In genomic region chr2:13114391-13114790, GRCh38 we compare ENCODE assay signal across 11 cellular contexts.
A peak's percentile ranks its signal among the peaks of the same experiment; 100 is the strongest.
DNase-seq lines count a peak whose midpoint lies in the region; ATAC-seq and TF ChIP-seq lines count a peak whose summit lies in the region.
"Had no signal": no experiment of that assay in that cellular context is flagged by ENCODE, and none has a peak within 500 bp of the region (broad histone marks: within the 10 kb centered on the region; RNA-seq: fewer than 3 reads in every experiment).

No MANE protein-coding gene starts in this region.

- no peak for ATAC-seq in GM23338
- peak; percentile 45 for ATAC-seq in esophagus mucosa
- ATAC-seq in HG02885 (IDR thresholded peaks at IDR 0.05; ENCODE audit: poor library complexity, unreplicated experiment), result no peak
- no peak for ATAC-seq in HG02973 (IDR thresholded peaks at IDR 0.05; ENCODE audit: unreplicated experiment)

- H3K27me3 ChIP-seq in GM23338 (ENCODE audit: insufficient read depth), result no peaks in the 10 kb centered on the region
- H3K27me3 ChIP-seq: Peyer's patch had no signal

- H3K4me3 Mint-ChIP-seq in GM23338, result no peak overlapping the region

- H3K4me1 ChIP-seq in GM23338 (ENCODE audit: insufficient read depth), result no peaks in the 10 kb centered on the region
- H3K4me1 ChIP-seq: Peyer's patch had no signal

- no peaks in the 10 kb centered on the region; the same call in 1 of the 2 replicates for H3K9me2 ChIP-seq in GM23338 (ENCODE audit: insufficient read depth)

- DNase-seq in GM23338 (ENCODE audit: low spot score), result no peak
- DNase-seq in SHP77 treated with DMSO at 0.1 percent for 48 hours (lab: John Stamatoyannopoulos, UW), result peak; percentile 48
- peak; percentile 91 for DNase-seq in retinal pigment epithelial cell (ENCODE audit: low read depth)
- DNase-seq in NCI-H2081 (lab: John Stamatoyannopoulos, UW), result no peak
- DNase-seq: head of caudate nucleus, NCI-H1436 treated with DMSO at 0.1 percent for 48 hours, Peyer's patch had no signal

- no peaks in the 10 kb centered on the region for H3K36me3 ChIP-seq in GM23338 (ENCODE audit: insufficient read depth)
- H3K36me3 ChIP-seq: Peyer's patch had no signal

- no peak overlapping the region for H3K4me2 ChIP-seq in GM23338

- H2AFZ ChIP-seq in GM23338, result peak overlapping the region; percentile 7; the same call in 1 of the 2 replicates

- no peaks in the 10 kb centered on the region for H4K20me1 ChIP-seq in GM23338 (replicated peaks; ENCODE audit: insufficient read depth)

- peak overlapping the region; percentile 39 for H3K27ac Mint-ChIP-seq in GM23338

- peaks cover 8% of the 10 kb centered on the region; the same call in 2 of the 3 replicates for H3K4me1 Mint-ChIP-seq in GM23338

- H3K27ac ChIP-seq in GM23338 (ENCODE audit: low read depth), result no peak overlapping the region
- H3K27ac ChIP-seq: Peyer's patch, skin epidermis had no signal

- H3F3A ChIP-seq in GM23338 (replicated peaks; ENCODE audit: low read depth), result no peaks in the 10 kb centered on the region

- no peaks in the 10 kb centered on the region; the same call in 2 of the 3 replicates for H3K9me3 Mint-ChIP-seq in GM23338

- no peak for TF ChIP-seq CTCF in GM23338 (conservative IDR thresholded peaks at IDR 0.05; ENCODE audit: low read depth in 2 of 2)
- no peak for TF ChIP-seq CTCF in retinal pigment epithelial cell (conservative IDR thresholded peaks at IDR 0.05; ENCODE audit: low read depth, low read length)

- no peaks in the 10 kb centered on the region for H3K27me3 Mint-ChIP-seq in GM23338 (ENCODE audit: insufficient read depth, low read depth, poor library complexity)

- no peaks in the 10 kb centered on the region for H3K36me3 Mint-ChIP-seq in GM23338 (ENCODE audit: low read depth)

- no peak overlapping the region for H3K4me3 ChIP-seq in GM23338
- H3K4me3 ChIP-seq in retinal pigment epithelial cell (ENCODE audit: low read length), result no peak overlapping the region
- H3K4me3 ChIP-seq: Peyer's patch, skin epidermis had no signal

- H3K79me2 ChIP-seq in GM23338 (replicated peaks; ENCODE audit: insufficient read depth), result no peaks in the 10 kb centered on the region

TF ChIP-seq in GM23338, 12 proteins besides CTCF, POLR2A, EP300 and RAD21:
- TF ChIP-seq NANOG (IDR thresholded peaks at IDR 0.05; ENCODE audit: borderline replicate concordance) (no peak), EZH2phosphoT487 (IDR thresholded peaks at IDR 0.05; ENCODE audit: unreplicated experiment) (no peak), ETS1 (IDR thresholded peaks at IDR 0.05) (no peak), CREB1 (CRISPR knock-in tag; IDR thresholded peaks at IDR 0.05; ENCODE audit: low read depth) (no peak), ZNF114 (CRISPR knock-in tag; IDR thresholded peaks at IDR 0.05) (no peak), ZNF331 (CRISPR knock-in tag; IDR thresholded peaks at IDR 0.05; ENCODE audit: low read depth) (no peak), STAT1 (IDR thresholded peaks at IDR 0.05; ENCODE audit: unreplicated experiment) (no peak), ZNF462 (CRISPR knock-in tag; IDR thresholded peaks at IDR 0.05) (no peak), EZH2 (IDR thresholded peaks at IDR 0.05; ENCODE audit: low read depth, unreplicated experiment) (no peak), REST (IDR thresholded peaks at IDR 0.05; ENCODE audit: unreplicated experiment) (no peak), POLR2AphosphoS5 (IDR thresholded peaks at IDR 0.05; ENCODE audit: low read depth) (no peak), JUNB (IDR thresholded peaks at IDR 0.05; ENCODE audit: unreplicated experiment) (no peak)

Comparison
In these comparisons a context has a peak if more than half of its experiments do, and no peak if none do; other contexts are left out.
1. DNase-seq: peak in SHP77 treated with DMSO at 0.1 percent for 48 hours (single experiment) and retinal pigment epithelial cell (single experiment); none in GM23338 (single experiment) and NCI-H2081 (0 of 2).